12 cellular contexts compared by ENCODE assay signal in genomic region chr15:62848631-62849050, GRCh38.
A peak's percentile ranks its signal among the peaks of the same experiment; 100 is the strongest.
DNase-seq lines count a peak whose midpoint lies in the region; ATAC-seq, FAIRE-seq and TF ChIP-seq lines count a peak whose summit lies in the region.
"Had no signal": no experiment of that assay in that cellular context is flagged by ENCODE, and none has a peak within 500 bp of the region (broad histone marks: within the 10 kb centered on the region; RNA-seq: fewer than 3 reads in every experiment).

No MANE protein-coding gene starts in this region.

- TF ChIP-seq CTCF in AG04449 (IDR thresholded peaks at IDR 0.05; ENCODE audit: insufficient read depth, low read length, missing control alignments) = peak; percentile 11
- TF ChIP-seq CTCF in endothelial cell of umbilical vein (IDR thresholded peaks at IDR 0.05; ENCODE audit: extremely low read depth in 1 of 2, insufficient read depth in 1 of 2, low read depth in 1 of 2, low read length in 2 of 2) = peak in 1 of 2 donors; percentile 18
- TF ChIP-seq CTCF in spleen (IDR thresholded peaks at IDR 0.05 in 8 of 11, conservative IDR thresholded peaks at IDR 0.05 in 3 of 11) = peak in 5 of 11 experiments; percentile 11 to 34 (median 13)

- H4K20me1 ChIP-seq in endothelial cell of umbilical vein (replicated peaks; ENCODE audit: control insufficient read depth, extremely low read depth, insufficient read depth, low read length) = no peaks in the 10 kb centered on the region

- peak overlapping the region; percentile 1 for H3K9ac ChIP-seq in HUES6 (ENCODE audit: low read length)
- no peak overlapping the region for H3K9ac ChIP-seq in endothelial cell of umbilical vein (replicated peaks; ENCODE audit: extremely low read depth, insufficient read depth, low read length)

- peak overlapping the region; percentile 27 for H2AFZ ChIP-seq in endothelial cell of umbilical vein (ENCODE audit: low read depth, low read length)

- H3K4me1 ChIP-seq in HUES6 (ENCODE audit: control insufficient read depth, insufficient read depth, low read length) (peaks cover 40% of the 10 kb centered on the region), endothelial cell of umbilical vein (ENCODE audit: control insufficient read depth, extremely low read depth, insufficient read depth, low read length) (peaks cover 39% of the 10 kb centered on the region), mesodermal cell (ENCODE audit: control insufficient read depth, insufficient read depth, low read length, poor library complexity, severe bottlenecking) (peaks cover 80% of the 10 kb centered on the region), spleen (peaks cover 0 to 25% (median 11%) of the 10 kb centered on the region in 6 donors)
- H3K4me1 ChIP-seq: breast epithelium had no signal

- intact Hi-C loops in endothelial cell of umbilical vein (cut with micrococcal nuclease) = loop anchor here (1.0 to 5.0 kb wide), 9 partner anchors 49 to 554 kb away; partner anchors contain the start of gene TPM1
- intact Hi-C loops in spleen (cut with DNase I; ENCODE audit: low total_unique reads) = no loop called here

- H3K4me2 ChIP-seq in endothelial cell of umbilical vein (ENCODE audit: insufficient read depth, low read length) = no peak overlapping the region

- H3K9me3 ChIP-seq in HUES6 (ENCODE audit: control insufficient read depth, insufficient read depth, low read depth, low read length) (no peaks in the 10 kb centered on the region), endothelial cell of umbilical vein (replicated peaks; ENCODE audit: control insufficient read depth, insufficient read depth, low read length) (no peaks in the 10 kb centered on the region), mesodermal cell (ENCODE audit: control insufficient read depth, low read length) (no peaks in the 10 kb centered on the region), spleen (no peaks in the 10 kb centered on the region)
- H3K9me3 ChIP-seq: breast epithelium, suprapubic skin had no signal

- dilution Hi-C loops in endothelial cell of umbilical vein (cut with MboI; ENCODE audit: extremely low pct_ligation_motif_present, low sequenced_read_pairs) = no loop called here

- TF ChIP-seq POLR2A in endothelial cell of umbilical vein (IDR thresholded peaks at IDR 0.05; ENCODE audit: low read depth, low read length) (no peak), spleen (IDR thresholded peaks at IDR 0.05) (no peak)

- H3K4me3 ChIP-seq in AG04449 (ENCODE audit: low read depth, low read length) (no peak overlapping the region), HUES6 (ENCODE audit: low read depth, low read length) (no peak overlapping the region), endothelial cell of umbilical vein (replicated peaks in 1 of 3; ENCODE audit: insufficient read depth in 1 of 3, low read depth in 1 of 3, low read length in 3 of 3) (no peak overlapping the region), mesodermal cell (ENCODE audit: extremely low read depth, insufficient read depth, low read length, poor library complexity, severe bottlenecking) (no peak overlapping the region), spleen (no peak overlapping the region)
- H3K4me3 ChIP-seq: breast epithelium, suprapubic skin had no signal

- CTCF ChIA-PET in AG04449 (lab: Yijun Ruan, JAX) (interaction anchor here (0.7 to 6.5 kb wide), 21 partner anchors 9 to 246 kb away, joined by 3 to 57 read pairs (median 3); no protein-coding TSS in a partner anchor), endothelial cell of umbilical vein (lab: Charles Lee) (interaction anchor here (0.7 to 3.2 kb wide), 20 partner anchors 10 to 554 kb away, joined by 3 to 52 read pairs (median 6); partner anchors contain the start of gene TPM1)

- ATAC-seq in HG03175 (IDR thresholded peaks at IDR 0.05; ENCODE audit: unreplicated experiment) = no peak
- ATAC-seq: naive thymus-derived CD4-positive, alpha-beta T cell had no signal

- POLR2A ChIA-PET in AG04449 (lab: Yijun Ruan, JAX) (interaction anchor here (1.7 to 2.1 kb wide), 3 partner anchors 196 to 204 kb away, joined by 5 to 19 read pairs (median 8); no protein-coding TSS in a partner anchor), endothelial cell of umbilical vein (lab: Charles Lee) (interaction anchor here (0.8 to 2.2 kb wide), 5 partner anchors 47 to 205 kb away, joined by 4 to 17 read pairs (median 7); partner anchors contain the start of gene TPM1)

- no peaks in the 10 kb centered on the region for H3K36me3 ChIP-seq in HUES6 (ENCODE audit: control insufficient read depth, insufficient read depth, low read length)
- H3K36me3 ChIP-seq in endothelial cell of umbilical vein (ENCODE audit: control insufficient read depth in 2 of 2, extremely low read depth in 1 of 2, insufficient read depth in 2 of 2, low read length in 2 of 2) = no peaks in the 10 kb centered on the region
- no peaks in the 10 kb centered on the region for H3K36me3 ChIP-seq in mesodermal cell (ENCODE audit: control insufficient read depth, insufficient read depth, low read length)
- H3K36me3 ChIP-seq in spleen = no peaks in the 10 kb centered on the region
- H3K36me3 ChIP-seq: breast epithelium, suprapubic skin had no signal

- no peaks in the 10 kb centered on the region for H3K27me3 ChIP-seq in HUES6 (ENCODE audit: control insufficient read depth, insufficient read depth, low read length)
- H3K27me3 ChIP-seq in endothelial cell of umbilical vein (ENCODE audit: control insufficient read depth in 2 of 2, insufficient read depth in 2 of 2, low read length in 2 of 2) = no peaks in the 10 kb centered on the region
- H3K27me3 ChIP-seq in spleen (replicated peaks in 1 of 7) = peaks cover 0 to 18% (median 0%) of the 10 kb centered on the region in 7 donors
- H3K27me3 ChIP-seq: breast epithelium, suprapubic skin had no signal

- no peaks in the 10 kb centered on the region for H3K9me1 ChIP-seq in endothelial cell of umbilical vein (replicated peaks; ENCODE audit: control insufficient read depth, extremely low read depth, insufficient read depth, low read length)

- no peaks in the 10 kb centered on the region for H3K79me2 ChIP-seq in endothelial cell of umbilical vein (ENCODE audit: control insufficient read depth, insufficient read depth, low read length)

- H3K27ac ChIP-seq in HUES6 (ENCODE audit: low read depth, low read length) (peak overlapping the region; percentile 59), endothelial cell of umbilical vein (ENCODE audit: insufficient read depth, low read depth, low read length) (peak overlapping the region; percentile 44), mesodermal cell (ENCODE audit: low read depth, low read length, severe bottlenecking) (peak overlapping the region; percentile 46), spleen (no peak overlapping the region)
- H3K27ac ChIP-seq: breast epithelium, suprapubic skin had no signal

- peak; percentile 87 for FAIRE-seq in endothelial cell of umbilical vein (lab: Jason Lieb, UNC)

- BruUV-seq in endothelial cell of umbilical vein (replicated peaks; lab: Mats Ljungman, UMichigan) = no TSS peak

- 83 to 85% methylated on average over 5 of the region's 5 CpGs for WGBS in mesodermal cell (ENCODE audit: insufficient coverage in 2 of 2), 2 experiments
- 29 to 46% (median 38%) methylated on average over 5 of the region's 5 CpGs for WGBS in spleen, 5 donors

- DNase-seq in AG04449 (ENCODE audit: low read depth, low spot score) (no peak), endothelial cell of umbilical vein (ENCODE audit: low read depth, low spot score) (peak; percentile 87), spleen (no peak), DMS53 (lab: John Stamatoyannopoulos, UW) (no peak)
- no peak for DNase-seq in stimulated activated CD4-positive, alpha-beta T cell treated with anti-CD3 and anti-CD28 coated beads, Interleukin-1b, Interleukin-23, amount 100 ng/mL, for 48 hours
- DNase-seq: NCI-H187 treated with DMSO at 0.1 percent for 48 hours had no signal

TF ChIP-seq in endothelial cell of umbilical vein, 7 proteins besides CTCF, POLR2A, EP300 and RAD21:
- TF ChIP-seq EZH2 (IDR thresholded peaks at IDR 0.05; ENCODE audit: borderline replicate concordance, low read depth, low read length, severe bottlenecking) = no peak
- TF ChIP-seq FOS (IDR thresholded peaks at IDR 0.05; ENCODE audit: borderline replicate concordance, insufficient read depth, low read length) = no peak
- TF ChIP-seq GATA2 (IDR thresholded peaks at IDR 0.05; ENCODE audit: insufficient read depth, insufficient read length, low read depth, low read length) = no peak
- TF ChIP-seq MYC (IDR thresholded peaks at IDR 0.05; ENCODE audit: low read depth, low read length) = no peak
- no peak for TF ChIP-seq JUN (IDR thresholded peaks at IDR 0.05; ENCODE audit: borderline replicate concordance, insufficient read depth, insufficient read length, low read depth)
- TF ChIP-seq POLR2AphosphoS5 (IDR thresholded peaks at IDR 0.05; ENCODE audit: insufficient read depth, low read depth, low read length) = no peak
- TF ChIP-seq MAX (IDR thresholded peaks at IDR 0.05; ENCODE audit: insufficient read depth, insufficient read length) = no peak
TF ChIP-seq in endothelial cell of umbilical vein: peak in this region for 0.

Comparison
In these comparisons a context has a peak if more than half of its experiments do, and no peak if none do; other contexts are left out.
1. H3K27ac ChIP-seq: peak in HUES6 (single experiment), endothelial cell of umbilical vein (single experiment) and mesodermal cell (single experiment); none in spleen (0 of 8).